23 cellular contexts compared by ENCODE assay signal in genomic region chr3:141380279-141380678, GRCh38. TPM values are rescaled to one million over a fixed set of nuclear protein-coding genes. Genes with fewer than 3 reads are reported as not detected.
DNase-seq lines count a peak whose midpoint lies in the region; ATAC-seq, FAIRE-seq and TF ChIP-seq lines count a peak whose summit lies in the region.
"Had no signal": no experiment of that assay in that cellular context is flagged by ENCODE, and none has a peak within 500 bp of the region (broad histone marks: within the 10 kb centered on the region; RNA-seq: fewer than 3 reads in every experiment).

No MANE protein-coding gene starts in this region.

- WGBS in GM12878 (ENCODE audit: insufficient coverage, insufficient replicate concordance, low lambda C conversion rate, missing lambda C conversion rate), result 2% methylated on average over 2 of the region's 2 CpGs
- WGBS in endodermal cell (ENCODE audit: insufficient coverage in 1 of 2, insufficient read length in 1 of 2), 2 experiments, result 73 to 90% methylated on average over 1 to 2 of the region's 2 CpGs

- FAIRE-seq in GM12878 (lab: Jason Lieb, UNC), result no peak
- FAIRE-seq: A549, H54 had no signal

- no peak for TF ChIP-seq RAD21 in GM12878 (IDR thresholded peaks at IDR 0.05; ENCODE audit: insufficient read depth, low read depth, low read length)

- H3K27me3 ChIP-seq in KMS-11 (ENCODE audit: insufficient read depth, low read depth) (no peaks in the 10 kb centered on the region), GM12878 (replicated peaks in 1 of 2; ENCODE audit: control insufficient read depth in 2 of 2, insufficient read depth in 2 of 2, low read length in 1 of 2) (no peaks in the 10 kb centered on the region), endodermal cell (ENCODE audit: control insufficient read depth, insufficient read depth, low read length, poor library complexity, severe bottlenecking) (no peaks in the 10 kb centered on the region)
- H3K27me3 ChIP-seq: colonic mucosa, upper lobe of right lung had no signal

- no peak overlapping the region for H3K4me3 Mint-ChIP-seq in activated CD4-positive, alpha-beta T cell treated with anti-CD3 and anti-CD28 coated beads, Interleukin-2, amount 10 ng/mL, durations not matched to agents 7 days and 5 days
- peak overlapping the region; percentile 60 for H3K4me3 Mint-ChIP-seq in stimulated activated effector memory CD8-positive, alpha-beta T cell treated with anti-CD3 and anti-CD28 coated beads, Interleukin-12 subunit alpha, Interleukin-12 subunit beta, amount 100 ng/mL, for 72 hours
- no peak overlapping the region for H3K4me3 Mint-ChIP-seq in endodermal cell
- H3K4me3 Mint-ChIP-seq: activated naive CD8-positive, alpha-beta T cell; brain had no signal

- SMC1A ChIA-PET in GM12878 (lab: Charles Lee; ENCODE audit: uncharacterized antibody, unreplicated experiment), result interaction anchor here (1.1 to 19.8 kb wide), 10 partner anchors 9 to 68 kb away, joined by 3 to 573 read pairs (median 36); no protein-coding TSS in a partner anchor

- no peak for DNase-seq in activated CD4-positive, alpha-beta T cell treated with anti-CD3 and anti-CD28 coated beads, Interleukin-2, amount 10 ng/mL, durations not matched to agents 7 days and 5 days
- DNase-seq in activated CD4-positive, alpha-beta T cell treated with anti-CD3 and anti-CD28 coated beads for 4 hours, result no peak
- DNase-seq in GM12878 (ENCODE audit: low read depth, low spot score) (no peak), AML-193 (lab: John Stamatoyannopoulos, UW) (no peak), endodermal cell (no peak), DMS53 (lab: John Stamatoyannopoulos, UW) (no peak)
- no peak for DNase-seq in stimulated activated effector memory CD8-positive, alpha-beta T cell treated with anti-CD3 and anti-CD28 coated beads, Interleukin-12 subunit alpha, Interleukin-12 subunit beta, amount 100 ng/mL, for 72 hours (ENCODE audit: low spot score in 2 of 2)
- DNase-seq: colonic mucosa; foreskin melanocyte; hypothalamus; MV-4-11; NCI-H2081; NCI-H510A treated with DMSO at 0.1 percent for 48 hours; SHP77 treated with DMSO at 0.1 percent for 48 hours; stimulated activated naive CD4-positive, alpha-beta T cell treated with Interleukin-2 at 50 U/mL for 16 hours; upper lobe of right lung had no signal

- H3K9me3 ChIP-seq in GM12878 (replicated peaks; ENCODE audit: control insufficient read depth, insufficient read depth, low read length), result no peaks in the 10 kb centered on the region; the same call in 2 of the 3 replicates
- no peaks in the 10 kb centered on the region for H3K9me3 ChIP-seq in endodermal cell (ENCODE audit: control insufficient read depth, low read length)
- H3K9me3 ChIP-seq: A549, colonic mucosa, upper lobe of right lung had no signal

- CTCF ChIA-PET in activated CD4-positive, alpha-beta T cell treated with anti-CD3 and anti-CD28 coated beads, Interleukin-2, amount 10 ng/mL, durations not matched to agents 7 days and 5 days (lab: Charles Lee), result interaction anchor here (0.9 to 1.0 kb wide), 2 partner anchors 10 to 14 kb away, joined by 3 to 4 read pairs; no protein-coding TSS in a partner anchor
- CTCF ChIA-PET in GM12878 (lab: Yijun Ruan, JAX), result interaction anchor here (1.0 to 7.0 kb wide), 5 partner anchors 9 to 30 kb away, joined by 3 to 87 read pairs (median 13); no protein-coding TSS in a partner anchor

- in situ Hi-C loops in GM12878 (cut with MboI), result no loop called here

- H3K9me3 Mint-ChIP-seq in activated CD4-positive, alpha-beta T cell treated with anti-CD3 and anti-CD28 coated beads, Interleukin-2, amount 10 ng/mL, durations not matched to agents 7 days and 5 days, result no peaks in the 10 kb centered on the region
- no peaks in the 10 kb centered on the region for H3K9me3 Mint-ChIP-seq in stimulated activated effector memory CD8-positive, alpha-beta T cell treated with anti-CD3 and anti-CD28 coated beads, Interleukin-12 subunit alpha, Interleukin-12 subunit beta, amount 100 ng/mL, for 72 hours
- H3K9me3 Mint-ChIP-seq in endodermal cell, result peaks cover 2% of the 10 kb centered on the region

- TF ChIP-seq CTCF in KMS-11 (conservative IDR thresholded peaks at IDR 0.05; ENCODE audit: low read depth, low read length) (0 out of 2 replicates have a peak, but pooled peaks have one; percentile 16), GM12878 (IDR thresholded peaks at IDR 0.05 in 2 of 3, conservative IDR thresholded peaks at IDR 0.05 in 1 of 3; ENCODE audit: control insufficient read depth in 2 of 3, extremely low read depth in 1 of 3, insufficient read depth in 1 of 3, low read depth in 3 of 3, low read length in 3 of 3) (no peak), endodermal cell (conservative IDR thresholded peaks at IDR 0.05) (no peak)

- H3K27ac ChIP-seq in KMS-11 (peak overlapping the region; percentile 99), GM12878 (ENCODE audit: control insufficient read depth, insufficient read depth) (peak overlapping the region; percentile 94), endodermal cell (ENCODE audit: low read depth, low read length) (no peak overlapping the region)
- H3K27ac ChIP-seq: C4-2B, colonic mucosa, epithelial cell of prostate had no signal

- H2AFZ ChIP-seq in KMS-11 (ENCODE audit: low read depth) (no peak overlapping the region), GM12878 (ENCODE audit: control insufficient read depth, low read depth, low read length) (no peak overlapping the region; the same call in 1 of the 2 replicates)

- no peak for TF ChIP-seq POLR2A in GM12878 (IDR thresholded peaks at IDR 0.05; ENCODE audit: low read depth, low read length)

- peak overlapping the region; percentile 26 for H3K27ac Mint-ChIP-seq in activated CD4-positive, alpha-beta T cell treated with anti-CD3 and anti-CD28 coated beads, Interleukin-2, amount 10 ng/mL, durations not matched to agents 7 days and 5 days
- H3K27ac Mint-ChIP-seq in stimulated activated effector memory CD8-positive, alpha-beta T cell treated with anti-CD3 and anti-CD28 coated beads, Interleukin-12 subunit alpha, Interleukin-12 subunit beta, amount 100 ng/mL, for 72 hours, result peak overlapping the region; percentile 94
- no peak overlapping the region for H3K27ac Mint-ChIP-seq in endodermal cell
- H3K27ac Mint-ChIP-seq: activated naive CD8-positive, alpha-beta T cell had no signal

- H3K4me1 ChIP-seq in KMS-11 (ENCODE audit: low read depth, poor library complexity, severe bottlenecking), result peaks cover 100% of the 10 kb centered on the region
- peaks cover 76% of the 10 kb centered on the region for H3K4me1 ChIP-seq in GM12878 (ENCODE audit: control insufficient read depth, insufficient read depth, low read length)
- no peaks in the 10 kb centered on the region for H3K4me1 ChIP-seq in endodermal cell (ENCODE audit: control insufficient read depth, insufficient read depth, low read length)

- RAD21 ChIA-PET in GM12878 (lab: Charles Lee; ENCODE audit: unreplicated experiment), result interaction anchor here (1.0 to 14.4 kb wide), 8 partner anchors 9 to 68 kb away, joined by 3 to 387 read pairs (median 9); no protein-coding TSS in a partner anchor

- intact Hi-C loops in GM12878 (cut with micrococcal nuclease; ENCODE audit: unreplicated experiment), result no loop called here

- no peaks in the 10 kb centered on the region for H3K36me3 Mint-ChIP-seq in activated CD4-positive, alpha-beta T cell treated with anti-CD3 and anti-CD28 coated beads, Interleukin-2, amount 10 ng/mL, durations not matched to agents 7 days and 5 days (ENCODE audit: low read depth)
- no peaks in the 10 kb centered on the region for H3K36me3 Mint-ChIP-seq in stimulated activated effector memory CD8-positive, alpha-beta T cell treated with anti-CD3 and anti-CD28 coated beads, Interleukin-12 subunit alpha, Interleukin-12 subunit beta, amount 100 ng/mL, for 72 hours
- no peaks in the 10 kb centered on the region for H3K36me3 Mint-ChIP-seq in endodermal cell (ENCODE audit: low read depth)
- H3K36me3 Mint-ChIP-seq: activated naive CD8-positive, alpha-beta T cell; brain had no signal

- TF ChIP-seq EP300 in GM12878 (IDR thresholded peaks at IDR 0.05; ENCODE audit: borderline replicate concordance in 1 of 2, control insufficient read depth in 1 of 2, low read depth in 2 of 2, low read length in 2 of 2), result no peak

- peaks cover 27% of the 10 kb centered on the region for H3K4me1 Mint-ChIP-seq in activated CD4-positive, alpha-beta T cell treated with anti-CD3 and anti-CD28 coated beads, Interleukin-2, amount 10 ng/mL, durations not matched to agents 7 days and 5 days
- H3K4me1 Mint-ChIP-seq in stimulated activated effector memory CD8-positive, alpha-beta T cell treated with anti-CD3 and anti-CD28 coated beads, Interleukin-12 subunit alpha, Interleukin-12 subunit beta, amount 100 ng/mL, for 72 hours, result peaks cover 51% of the 10 kb centered on the region
- H3K4me1 Mint-ChIP-seq in endodermal cell, result peaks cover 15% of the 10 kb centered on the region

- ATAC-seq in GM12878, result peak; percentile 7
- ATAC-seq in stimulated activated effector memory CD8-positive, alpha-beta T cell treated with anti-CD3 and anti-CD28 coated beads, Interleukin-12 subunit alpha, Interleukin-12 subunit beta, amount 100 ng/mL, for 72 hours, result no peak
- ATAC-seq: A549, upper lobe of right lung had no signal

- no peaks in the 10 kb centered on the region for H4K20me1 ChIP-seq in KMS-11 (ENCODE audit: insufficient read depth)
- H4K20me1 ChIP-seq in GM12878 (ENCODE audit: control insufficient read depth, insufficient read depth), result no peaks in the 10 kb centered on the region

- H3K36me3 ChIP-seq in KMS-11 (ENCODE audit: insufficient read depth) (no peaks in the 10 kb centered on the region), GM12878 (ENCODE audit: control insufficient read depth in 2 of 2, insufficient read depth in 2 of 2, low read length in 1 of 2) (no peaks in the 10 kb centered on the region), endodermal cell (ENCODE audit: control insufficient read depth, insufficient read depth, low read length) (no peaks in the 10 kb centered on the region)
- H3K36me3 ChIP-seq: colonic mucosa, upper lobe of right lung had no signal

- H3K4me2 ChIP-seq in KMS-11 (peak overlapping the region; percentile 99), GM12878 (ENCODE audit: control insufficient read depth, insufficient read depth) (peak overlapping the region; percentile 70)
- H3K4me2 ChIP-seq: A549 had no signal

- H3K27me3 Mint-ChIP-seq in activated CD4-positive, alpha-beta T cell treated with anti-CD3 and anti-CD28 coated beads, Interleukin-2, amount 10 ng/mL, durations not matched to agents 7 days and 5 days, result peaks cover 2% of the 10 kb centered on the region
- H3K27me3 Mint-ChIP-seq in endodermal cell (ENCODE audit: insufficient read depth), result peaks cover 4% of the 10 kb centered on the region
- H3K27me3 Mint-ChIP-seq: activated naive CD8-positive, alpha-beta T cell; brain had no signal

- H3K79me2 ChIP-seq in KMS-11 (ENCODE audit: insufficient read depth, low read depth) (peaks cover 61% of the 10 kb centered on the region), GM12878 (ENCODE audit: control insufficient read depth, insufficient read depth, low read length) (peaks cover 54% of the 10 kb centered on the region)

- peak overlapping the region; percentile 98 for H3K9ac ChIP-seq in KMS-11
- peak overlapping the region; percentile 70 for H3K9ac ChIP-seq in GM12878 (ENCODE audit: control insufficient read depth, insufficient read depth, low read length)
- no peak overlapping the region for H3K9ac ChIP-seq in endodermal cell (ENCODE audit: extremely low read depth, low read length, poor library complexity, severe bottlenecking)

- POLR2A ChIA-PET in activated CD4-positive, alpha-beta T cell treated with anti-CD3 and anti-CD28 coated beads, Interleukin-2, amount 10 ng/mL, durations not matched to agents 7 days and 5 days (lab: Charles Lee), result no interaction called here
- POLR2A ChIA-PET in GM12878 (lab: Charles Lee), result interaction anchor here (1.0 to 18.5 kb wide), 8 partner anchors 7 to 68 kb away, joined by 3 to 453 read pairs (median 12); no protein-coding TSS in a partner anchor

- BruUV-seq in GM12878 (replicated peaks; lab: Mats Ljungman, UMichigan), result no TSS peak

- H3K4me3 ChIP-seq in KMS-11 (IDR thresholded peaks at IDR 0.05; ENCODE audit: insufficient read depth, low read depth, low read length) (no peak overlapping the region), GM12878 (peak overlapping the region; percentile 41), endodermal cell (ENCODE audit: low read length) (no peak overlapping the region)
- H3K4me3 ChIP-seq: A549, colonic mucosa, upper lobe of right lung had no signal

RNA-seq across cellular contexts. Expression of gene ZBTB38, which starts 12.0 kb away (rescaled TPM):
- 10 to 100 TPM; 20.0 to 26.1 TPM for total RNA-seq in activated CD4-positive, alpha-beta T cell treated with anti-CD3 and anti-CD28 coated beads, Interleukin-2, amount 10 ng/mL, durations not matched to agents 7 days and 5 days
- total RNA-seq in GM12878 (2013; cell fraction: nucleolus; rRNA removed), result 322 and 349 TPM in 2 replicates
- total RNA-seq in GM12878 (2014; rRNA removed) (99.6 and 121 TPM in 2 replicates), GM12878 (2014; rRNA removed; fragmentation: Illumina TruSeq; extraction: Trizol) (115 and 120 TPM in 2 replicates), GM12878 (2021) (107 TPM in 2 replicates), endodermal cell (10 to 100 TPM; 27.3 to 28.2 TPM)
- polyA plus RNA-seq in GM12878 (2011; ENCODE audit: low read depth), result 41.0 TPM
- polyA plus RNA-seq in GM12878 (2011; rRNA removed) (63.3 and 66.4 TPM in 2 replicates), GM12878 (2014; fragmentation: Illumina TruSeq; extraction: Trizol) (91.5 and 109 TPM in 2 replicates), GM12878 (2014; fragmentation: Nextera tagmentation; extraction: Ambion mirVana) (10 to 100 TPM; 34.2 to 53.6 TPM), GM12878 (2014; rRNA removed) (45.4 and 50.3 TPM in 2 replicates), GM12878 (2016; fragmentation: Nextera tagmentation; extraction: Ambion mirVana) (10 to 100 TPM; 85.8 to 97.5 TPM)
- 39.5 and 46.7 TPM in 2 replicates for polyA plus RNA-seq in GM12878 (2011; cell fraction: cytosol; rRNA removed)
- 79.0 and 87.0 TPM in 2 replicates for polyA plus RNA-seq in GM12878 (2011; cell fraction: nucleus; rRNA removed)
- polyA plus RNA-seq in GM12878 (2012), result 34.3 and 59.6 TPM in 2 replicates
- 168 and 259 TPM in 2 replicates for polyA minus RNA-seq in GM12878 (2011; rRNA and poly(A)+ RNA removed)
- polyA minus RNA-seq in GM12878 (2011; cell fraction: cytosol; rRNA and poly(A)+ RNA removed), result 57.7 and 59.8 TPM in 2 replicates
- 151 and 195 TPM in 2 replicates for polyA minus RNA-seq in GM12878 (2011; cell fraction: nucleus; rRNA and poly(A)+ RNA removed)
- 19.0 TPM for polyA plus RNA-seq in endodermal cell (2013, experiment 1 of 2)
- polyA plus RNA-seq in endodermal cell (2013, experiment 2 of 2), result 17.6 TPM
